ENCODE assay signal across 10 cellular contexts in genomic region chr1:39573097-39573465, GRCh38. TPM values are rescaled to one million over a fixed set of nuclear protein-coding genes. Genes with fewer than 3 reads are reported as not detected.
DNase-seq lines count a peak whose midpoint lies in the region; ATAC-seq and TF ChIP-seq lines count a peak whose summit lies in the region.
"Had no signal": no experiment of that assay in that cellular context is flagged by ENCODE, and none has a peak within 500 bp of the region (broad histone marks: within the 10 kb centered on the region; RNA-seq: fewer than 3 reads in every experiment).

No MANE protein-coding gene starts in this region.

- H2AFZ ChIP-seq in OCI-LY1 (ENCODE audit: low read length) (no peak overlapping the region), trophoblast cell (ENCODE audit: insufficient read depth, low read length, poor library complexity) (no peak overlapping the region)

- no peak for TF ChIP-seq CTCF in OCI-LY1 (IDR thresholded peaks at IDR 0.05; ENCODE audit: low read length)

- peak overlapping the region; percentile 90 for H3K4me3 Mint-ChIP-seq in activated CD4-positive, alpha-beta T cell treated with anti-CD3 and anti-CD28 coated beads for 36 hours

- no peak overlapping the region for H4K91ac ChIP-seq in trophoblast cell (ENCODE audit: low read depth, low read length)

- no peak overlapping the region for H2BK120ac ChIP-seq in trophoblast cell (ENCODE audit: insufficient read depth, low read length, poor library complexity)

- peaks cover 70% of the 10 kb centered on the region for H3K36me3 Mint-ChIP-seq in activated CD4-positive, alpha-beta T cell treated with anti-CD3 and anti-CD28 coated beads for 36 hours (ENCODE audit: low read depth)

- peaks cover 75% of the 10 kb centered on the region for H3K36me3 ChIP-seq in OCI-LY1 (ENCODE audit: insufficient read depth, low read length)
- peaks cover 48% of the 10 kb centered on the region in 2 donors for H3K36me3 ChIP-seq in duodenal mucosa (ENCODE audit: control insufficient read depth in 1 of 2, insufficient read depth in 2 of 2, low read length in 2 of 2)
- H3K36me3 ChIP-seq in trophoblast cell (ENCODE audit: control insufficient read depth in 1 of 2, insufficient read depth in 2 of 2, low read length in 2 of 2) = peaks cover 19 to 49% of the 10 kb centered on the region in 2 experiments

- H3K9me3 ChIP-seq in OCI-LY1 (ENCODE audit: low read length) (no peaks in the 10 kb centered on the region), duodenal mucosa (ENCODE audit: control insufficient read depth in 1 of 2, low read length in 2 of 2) (no peaks in the 10 kb centered on the region), trophoblast cell (ENCODE audit: insufficient read depth, low read depth, low read length) (no peaks in the 10 kb centered on the region)

- no peak for TF ChIP-seq POLR2A in erythroblast (IDR thresholded peaks at IDR 0.05; ENCODE audit: low read length)

- H3K9me2 ChIP-seq in OCI-LY1 (ENCODE audit: low read depth, low read length) = no peaks in the 10 kb centered on the region

- no peaks in the 10 kb centered on the region for H3K27me3 Mint-ChIP-seq in activated CD4-positive, alpha-beta T cell treated with anti-CD3 and anti-CD28 coated beads for 36 hours

- peaks cover 43% of the 10 kb centered on the region for H3K79me2 ChIP-seq in OCI-LY1 (ENCODE audit: insufficient read depth, low read length)
- peaks cover 29% of the 10 kb centered on the region for H3K79me2 ChIP-seq in trophoblast cell (ENCODE audit: control insufficient read depth, insufficient read depth, low read length, poor library complexity)

- no peak overlapping the region for H2BK12ac ChIP-seq in trophoblast cell (ENCODE audit: low read length)

- H3K27me3 ChIP-seq in OCI-LY1 (ENCODE audit: insufficient read depth, low read length) (no peaks in the 10 kb centered on the region), duodenal mucosa (ENCODE audit: control insufficient read depth in 1 of 2, insufficient read depth in 2 of 2, low read length in 2 of 2) (no peaks in the 10 kb centered on the region), trophoblast cell (ENCODE audit: insufficient read depth, low read length) (no peaks in the 10 kb centered on the region)

- H3K4me3 ChIP-seq in OCI-LY1 (ENCODE audit: low read depth, low read length, poor library complexity, severe bottlenecking) = peak overlapping the region; percentile 85
- H3K4me3 ChIP-seq in duodenal mucosa (ENCODE audit: low read depth in 1 of 2, low read length in 2 of 2) = peak overlapping the region; percentile 37 to 74
- no peak overlapping the region for H3K4me3 ChIP-seq in trophoblast cell (ENCODE audit: low read depth, low read length)

- H3K4me1 ChIP-seq in OCI-LY1 (ENCODE audit: insufficient read depth, low read length, severe bottlenecking) (peaks cover 26% of the 10 kb centered on the region), duodenal mucosa (ENCODE audit: control insufficient read depth in 1 of 2, insufficient read depth in 2 of 2, low read length in 2 of 2) (peaks cover 58 to 59% of the 10 kb centered on the region in 2 donors), trophoblast cell (ENCODE audit: control insufficient read depth in 1 of 2, insufficient read depth in 2 of 2, low read length in 2 of 2) (peaks cover 4 to 16% of the 10 kb centered on the region in 2 experiments)

- H3K27ac ChIP-seq in OCI-LY1 (ENCODE audit: low read depth, low read length, poor library complexity, severe bottlenecking) (no peak overlapping the region), duodenal mucosa (ENCODE audit: low read depth, low read length) (no peak overlapping the region), trophoblast cell (ENCODE audit: low read depth, low read length) (no peak overlapping the region)

- H2BK5ac ChIP-seq in trophoblast cell (ENCODE audit: low read depth, low read length, poor library complexity) = no peak overlapping the region

- H3K14ac ChIP-seq in trophoblast cell (ENCODE audit: low read length) = no peak overlapping the region

- no peak overlapping the region for H3K23ac ChIP-seq in trophoblast cell (ENCODE audit: low read length)

- no peak for ATAC-seq in activated CD4-positive, alpha-beta T cell treated with anti-CD3 and anti-CD28 coated beads for 36 hours
- no peak for ATAC-seq in HG03432 (IDR thresholded peaks at IDR 0.05; ENCODE audit: unreplicated experiment)

- no peak for DNase-seq in activated CD4-positive, alpha-beta T cell treated with anti-CD3 and anti-CD28 coated beads for 36 hours
- no peak for DNase-seq in activated CD4-positive, alpha-beta T cell treated with anti-CD3 and anti-CD28 coated beads, Interleukin-2, amount 50 U/mL, for 48 hours
- peak in 1 of 2 donors; percentile 14 for DNase-seq in trophoblast cell
- no peak for DNase-seq in HT-29 (ENCODE audit: low spot score)
- DNase-seq in erythroblast (lab: John Stamatoyannopoulos, UW) = no peak
- DNase-seq: ACHN, NCI-H774 had no signal

- no peak overlapping the region for H3K9ac ChIP-seq in OCI-LY1 (ENCODE audit: low read length)
- no peak overlapping the region for H3K9ac ChIP-seq in duodenal mucosa (ENCODE audit: low read depth in 1 of 2, low read length in 2 of 2)
- H3K9ac ChIP-seq in trophoblast cell (ENCODE audit: low read length) = no peak overlapping the region

- no peak overlapping the region for H4K12ac ChIP-seq in trophoblast cell (ENCODE audit: low read depth, low read length)

- no peak overlapping the region for H2AK5ac ChIP-seq in trophoblast cell (ENCODE audit: low read length)

- peaks cover 42% of the 10 kb centered on the region for H3K4me1 Mint-ChIP-seq in activated CD4-positive, alpha-beta T cell treated with anti-CD3 and anti-CD28 coated beads for 36 hours

- H4K8ac ChIP-seq in trophoblast cell (ENCODE audit: low read depth, low read length) = no peak overlapping the region

- no peak overlapping the region for H3K18ac ChIP-seq in trophoblast cell (ENCODE audit: low read length)

- intact Hi-C loops in activated CD4-positive, alpha-beta T cell treated with anti-CD3 and anti-CD28 coated beads for 36 hours (cut with DNase I, micrococcal nuclease) = loop anchor here in 1 of 2 experiments (10.0 kb wide), 2 partner anchors 812 to 1878 kb away; partner anchors contain the start of gene CDCA8

- peak overlapping the region; percentile 65 for H3K4ac ChIP-seq in trophoblast cell (ENCODE audit: low read depth, low read length)

- H3F3A ChIP-seq in OCI-LY1 (ENCODE audit: insufficient read depth, low read length) = no peaks in the 10 kb centered on the region; the same call in 1 of the 2 replicates

- H3K4me2 ChIP-seq in OCI-LY1 (ENCODE audit: low read length) = peak overlapping the region; percentile 88
- peak overlapping the region; percentile 37 for H3K4me2 ChIP-seq in trophoblast cell (ENCODE audit: low read length)

- POLR2A ChIA-PET in activated CD4-positive, alpha-beta T cell treated with anti-CD3 and anti-CD28 coated beads for 36 hours (lab: Charles Lee) = interaction anchor here (0.6 to 0.7 kb wide), 2 partner anchors 43 to 93 kb away, joined by 4 to 5 read pairs; no protein-coding TSS in a partner anchor

- H4K20me1 ChIP-seq in OCI-LY1 (ENCODE audit: insufficient read depth, low read length) = no peaks in the 10 kb centered on the region

- no CpG with 5 or more reads among the region's 1 CpG for WGBS in trophoblast cell (ENCODE audit: extremely low coverage, insufficient coverage, insufficient read length)

- H3K27ac Mint-ChIP-seq in activated CD4-positive, alpha-beta T cell treated with anti-CD3 and anti-CD28 coated beads for 36 hours = peak overlapping the region; percentile 81

- H3K9me3 Mint-ChIP-seq in activated CD4-positive, alpha-beta T cell treated with anti-CD3 and anti-CD28 coated beads for 36 hours (ENCODE audit: low read depth) = no peaks in the 10 kb centered on the region

- CTCF ChIA-PET in activated CD4-positive, alpha-beta T cell treated with anti-CD3 and anti-CD28 coated beads for 36 hours (lab: Charles Lee) = interaction anchor here (0.7 to 2.1 kb wide), 7 partner anchors 10 to 226 kb away, joined by 3 to 5 read pairs (median 4); partner anchors contain the start of gene NT5C1A

- H3K79me1 ChIP-seq in trophoblast cell (ENCODE audit: low read length) = peaks cover 10% of the 10 kb centered on the region

RNA-seq across cellular contexts. Expression of gene PABPC4, which starts 3.5 kb away (rescaled TPM):
- total RNA-seq in activated CD4-positive, alpha-beta T cell treated with anti-CD3 and anti-CD28 coated beads for 36 hours = 100 to 1,000 TPM; 322 to 330 TPM
- 159 and 165 TPM in 2 replicates for polyA plus RNA-seq in trophoblast cell (2013)
- total RNA-seq in HT-29 (2014; rRNA removed; shearing (Covaris generic)) = 166 and 191 TPM in 2 replicates
